In genomic region chr7:131556912-131557457, GRCh38 we compare ENCODE assay signal across 8 cellular contexts. TPM values are rescaled to one million over a fixed set of nuclear protein-coding genes. Genes with fewer than 3 reads are reported as not detected.
A peak's percentile ranks its signal among the peaks of the same experiment; 100 is the strongest.
DNase-seq lines count a peak whose midpoint lies in the region; ATAC-seq and TF ChIP-seq lines count a peak whose summit lies in the region.

No MANE protein-coding gene starts in this region.

- H3K27me3 ChIP-seq in right atrium auricular region = no peaks in the 10 kb centered on the region
- peaks cover 20% of the 10 kb centered on the region for H3K27me3 ChIP-seq in Panc1 (ENCODE audit: control insufficient read depth, insufficient read depth, low read length)
- H3K27me3 ChIP-seq in smooth muscle cell (ENCODE audit: low read depth) = peaks cover 37% of the 10 kb centered on the region

- DNase-seq in right atrium auricular region (ENCODE audit: low spot score) (no peak), Right ventricle myocardium inferior (ENCODE audit: missing footprints) (no peak), Panc1 (ENCODE audit: low read depth, low spot score) (no peak), foreskin fibroblast (no peak), smooth muscle cell (lab: John Stamatoyannopoulos, UW; ENCODE audit: unreplicated experiment) (no peak), HPDE6-E6E7 (ENCODE audit: extremely low spot score) (no peak), NCI-H69 (lab: John Stamatoyannopoulos, UW) (no peak)
- DNase-seq in NK-92 treated with Interleukin-12 subunit alpha and Interleukin-12 subunit beta, amount 100 ng/mL, for 24 hours (lab: John Stamatoyannopoulos, UW) = no peak

- H3K4me2 ChIP-seq in smooth muscle cell = peak overlapping the region; percentile 92

- ATAC-seq in Right ventricle myocardium inferior (no peak), Panc1 (peak; percentile 2; the same call in 1 of the 2 replicates)

- CTCF ChIA-PET in Panc1 (lab: Charles Lee) = no interaction called here

- H3K4me1 ChIP-seq in right atrium auricular region (peaks cover 0 to 41% of the 10 kb centered on the region in 2 donors), Panc1 (ENCODE audit: control insufficient read depth, insufficient read depth, low read length) (peaks cover 11% of the 10 kb centered on the region), smooth muscle cell (ENCODE audit: low read depth) (peaks cover 25% of the 10 kb centered on the region)

- WGBS in smooth muscle cell (ENCODE audit: low lambda C conversion rate) = 2% methylated on average over 20 of the region's 23 CpGs

- intact Hi-C loops in Right ventricle myocardium inferior (cut with DNase I) = loop anchor here (1.0 to 5.0 kb wide), 4 partner anchors 24 to 97 kb away; no protein-coding TSS in a partner anchor
- intact Hi-C loops in Panc1 (cut with micrococcal nuclease; ENCODE audit: unreplicated experiment) = no loop called here

- no peak for TF ChIP-seq CTCF in right atrium auricular region (IDR thresholded peaks at IDR 0.05)
- no peak for TF ChIP-seq CTCF in Panc1 (IDR thresholded peaks at IDR 0.05)
- TF ChIP-seq CTCF in foreskin fibroblast (IDR thresholded peaks at IDR 0.05; ENCODE audit: low read depth, low read length) = no peak
- no peak for TF ChIP-seq CTCF in smooth muscle cell (IDR thresholded peaks at IDR 0.05; ENCODE audit: borderline replicate concordance, insufficient read depth, poor library complexity, severe bottlenecking)

- POLR2A ChIA-PET in Panc1 (lab: Charles Lee) = no interaction called here

- H3F3A ChIP-seq in smooth muscle cell (ENCODE audit: low read depth) = peaks cover 8% of the 10 kb centered on the region

- H3K79me2 ChIP-seq in smooth muscle cell (ENCODE audit: low read depth) = no peaks in the 10 kb centered on the region

- BruUV-seq in Panc1 (replicated peaks; lab: Mats Ljungman, UMichigan) = no TSS peak

- peak overlapping the region; percentile 62 to 81 for H3K27ac ChIP-seq in right atrium auricular region
- H3K27ac ChIP-seq in Panc1 (ENCODE audit: low read length) = no peak overlapping the region
- H3K27ac ChIP-seq in smooth muscle cell (ENCODE audit: low read depth) = no peak overlapping the region

- in situ Hi-C loops in Panc1 (cut with HindIII; ENCODE audit: low pct_unique_long_range_greater_than_20kb, low sequenced_read_pairs) = no loop called here

- H3K9ac ChIP-seq in smooth muscle cell (ENCODE audit: low read depth) = no peak overlapping the region

- H3K4me3 ChIP-seq in right atrium auricular region (peak overlapping the region; percentile 49 to 77), Panc1 (ENCODE audit: low read depth in 2 of 2, low read length in 2 of 2) (peak overlapping the region; percentile 40 to 43), foreskin fibroblast (ENCODE audit: low read depth in 1 of 2, low read length in 2 of 2) (peak overlapping the region; percentile 55 to 58), smooth muscle cell (peak overlapping the region; percentile 58)

- no peaks in the 10 kb centered on the region for H3K9me3 ChIP-seq in right atrium auricular region
- H3K9me3 ChIP-seq in Panc1 (ENCODE audit: control insufficient read depth, insufficient read depth, low read depth, low read length) = no peaks in the 10 kb centered on the region
- no peaks in the 10 kb centered on the region for H3K9me3 ChIP-seq in smooth muscle cell (replicated peaks; ENCODE audit: low read depth)

- peak overlapping the region; percentile 37 for H2AFZ ChIP-seq in smooth muscle cell (ENCODE audit: low read depth)

- no peaks in the 10 kb centered on the region for H3K36me3 ChIP-seq in right atrium auricular region
- no peaks in the 10 kb centered on the region; the same call in 1 of the 2 replicates for H3K36me3 ChIP-seq in Panc1 (ENCODE audit: control insufficient read depth, insufficient read depth, low read length)
- H3K36me3 ChIP-seq in smooth muscle cell (ENCODE audit: low read depth) = no peaks in the 10 kb centered on the region

- H4K20me1 ChIP-seq in smooth muscle cell (ENCODE audit: low read depth) = no peaks in the 10 kb centered on the region

RNA-seq across cellular contexts. Expression of gene PODXL, which starts 0.6 kb away (rescaled TPM):
- total RNA-seq in right atrium auricular region (100 to 1,000 TPM in 1 of 2 donors, 10 to 100 TPM in 1; 47.6 to 144 TPM), Right ventricle myocardium inferior (59.0 TPM), Panc1 (2021; ENCODE audit: unreplicated experiment) (32.3 TPM), smooth muscle cell (7.3 and 10.8 TPM in 2 replicates)
- polyA plus RNA-seq in Panc1 (2012; ENCODE audit: insufficient read length) = 34.7 TPM
- polyA plus RNA-seq in smooth muscle cell = 2.1 and 11.1 TPM in 2 replicates

Comparison
In these comparisons a context has a peak if more than half of its experiments do, and no peak if none do; other contexts are left out.
1. H3K27ac ChIP-seq: peak in right atrium auricular region (2 of 2); none in Panc1 (single experiment) and smooth muscle cell (single experiment).
2. Peak in every context shown above with its lines, with median percentiles within 50 percentile points of each other: H3K4me3 ChIP-seq.